ENCODE assay signal across 18 cellular contexts in genomic region chr10:110129490-110129889, GRCh38.
"Had no signal": no experiment of that assay in that cellular context is flagged by ENCODE, and none has a peak within 500 bp of the region (broad histone marks: within the 10 kb centered on the region; RNA-seq: fewer than 3 reads in every experiment).

No MANE protein-coding gene starts in this region.

- H3K27me3 Mint-ChIP-seq: activated B cell treated with CpG ODN at 0.5 μM for 24 hours; activated CD4-positive, alpha-beta T cell treated with anti-CD3 and anti-CD28 coated beads, Interleukin-2, amount 10 ng/mL, durations not matched to agents 24 days and 14 days; activated CD8-positive, alpha-beta memory T cell treated with anti-CD3 and anti-CD28 coated beads, Interleukin-2, amount 10 ng/mL, durations not matched to agents 7 days and 5 days; activated naive CD8-positive, alpha-beta T cell treated with anti-CD3 and anti-CD28 coated beads, Interleukin-2, amount 10 ng/mL, durations not matched to agents 7 days and 5 days; stimulated activated naive CD8-positive, alpha-beta T cell treated with anti-CD3 and anti-CD28 coated beads, Interleukin-15, amount 100 ng/mL, for 72 hours had no signal

- ATAC-seq: activated CD8-positive, alpha-beta memory T cell treated with anti-CD3 and anti-CD28 coated beads, Interleukin-2, amount 10 ng/mL, durations not matched to agents 7 days and 5 days; body of pancreas; left lung; stimulated activated naive CD8-positive, alpha-beta T cell treated with anti-CD3 and anti-CD28 coated beads, Interleukin-15, amount 100 ng/mL, for 72 hours had no signal

- H3K27ac Mint-ChIP-seq: activated B cell treated with CpG ODN at 0.5 μM for 24 hours; activated CD4-positive, alpha-beta T cell treated with anti-CD3 and anti-CD28 coated beads, Interleukin-2, amount 10 ng/mL, durations not matched to agents 24 days and 14 days; activated CD8-positive, alpha-beta memory T cell treated with anti-CD3 and anti-CD28 coated beads, Interleukin-2, amount 10 ng/mL, durations not matched to agents 7 days and 5 days; activated naive CD8-positive, alpha-beta T cell treated with anti-CD3 and anti-CD28 coated beads, Interleukin-2, amount 10 ng/mL, durations not matched to agents 7 days and 5 days; nephron; stimulated activated naive CD8-positive, alpha-beta T cell treated with anti-CD3 and anti-CD28 coated beads, Interleukin-15, amount 100 ng/mL, for 72 hours had no signal

- H3K9me3 Mint-ChIP-seq: activated B cell treated with CpG ODN at 0.5 μM for 24 hours; activated CD4-positive, alpha-beta T cell treated with anti-CD3 and anti-CD28 coated beads, Interleukin-2, amount 10 ng/mL, durations not matched to agents 24 days and 14 days; activated naive CD8-positive, alpha-beta T cell treated with anti-CD3 and anti-CD28 coated beads, Interleukin-2, amount 10 ng/mL, durations not matched to agents 7 days and 5 days; nephron; stimulated activated naive CD8-positive, alpha-beta T cell treated with anti-CD3 and anti-CD28 coated beads, Interleukin-15, amount 100 ng/mL, for 72 hours had no signal

- H3K9me3 ChIP-seq: body of pancreas, left lung had no signal

- H3K4me1 Mint-ChIP-seq: activated CD4-positive, alpha-beta T cell treated with anti-CD3 and anti-CD28 coated beads, Interleukin-2, amount 10 ng/mL, durations not matched to agents 24 days and 14 days; activated CD8-positive, alpha-beta memory T cell treated with anti-CD3 and anti-CD28 coated beads, Interleukin-2, amount 10 ng/mL, durations not matched to agents 7 days and 5 days; nephron had no signal

- DNase-seq: activated B cell treated with CpG ODN at 0.5 μM for 24 hours; activated CD4-positive, alpha-beta T cell treated with anti-CD3 and anti-CD28 coated beads, Interleukin-2, amount 10 ng/mL, durations not matched to agents 24 days and 14 days; activated CD8-positive, alpha-beta memory T cell treated with anti-CD3 and anti-CD28 coated beads, Interleukin-2, amount 10 ng/mL, durations not matched to agents 7 days and 5 days; activated effector memory CD4-positive, alpha-beta T cell treated with anti-CD3 and anti-CD28 coated beads, Interleukin-2, amount 50 U/mL, for 16 hours; activated naive CD8-positive, alpha-beta T cell treated with anti-CD3 and anti-CD28 coated beads, Interleukin-2, amount 10 ng/mL, durations not matched to agents 7 days and 5 days; body of pancreas; foreskin melanocyte; glutamatergic neuron; hypothalamus; left lung; midbrain; posterior cingulate gyrus; stimulated activated CD4-positive, alpha-beta T cell treated with anti-CD3 and anti-CD28 coated beads, Interleukin-12 subunit alpha, Interleukin-12 subunit beta, amount 100 ng/mL, for 4 hours; stimulated activated CD4-positive, alpha-beta T cell treated with anti-CD3 and anti-CD28 coated beads, Interleukin-1b, Interleukin-23, amount 100 ng/mL, for 48 hours; stimulated activated CD8-positive, alpha-beta memory T cell treated with anti-CD3 and anti-CD28 coated beads, Interleukin-4, amount 100 ng/mL, for 48 hours; stimulated activated naive CD8-positive, alpha-beta T cell treated with anti-CD3 and anti-CD28 coated beads, Interleukin-15, amount 100 ng/mL, for 72 hours; trophoblast cell had no signal

- H3K4me3 Mint-ChIP-seq: activated B cell treated with CpG ODN at 0.5 μM for 24 hours; activated CD4-positive, alpha-beta T cell treated with anti-CD3 and anti-CD28 coated beads, Interleukin-2, amount 10 ng/mL, durations not matched to agents 24 days and 14 days; activated CD8-positive, alpha-beta memory T cell treated with anti-CD3 and anti-CD28 coated beads, Interleukin-2, amount 10 ng/mL, durations not matched to agents 7 days and 5 days; activated naive CD8-positive, alpha-beta T cell treated with anti-CD3 and anti-CD28 coated beads, Interleukin-2, amount 10 ng/mL, durations not matched to agents 7 days and 5 days; nephron; stimulated activated naive CD8-positive, alpha-beta T cell treated with anti-CD3 and anti-CD28 coated beads, Interleukin-15, amount 100 ng/mL, for 72 hours had no signal
